Comparison of ENCODE assay signal across 1 cellular context in genomic region chr22:20639343-20639742, GRCh38.
TF ChIP-seq lines count a peak whose summit lies in the region.

No MANE protein-coding gene starts in this region.

TF ChIP-seq in K562, 482 proteins besides CTCF, POLR2A, EP300 and RAD21 (continued from another document and continues in another):
- TF ChIP-seq ARID4B (CRISPR knock-in tag; IDR thresholded peaks at IDR 0.05) (no peak), GATAD2B (IDR thresholded peaks at IDR 0.05; ENCODE audit: borderline replicate concordance) (no peak), SUPT5H (IDR thresholded peaks at IDR 0.05) (no peak), ZNF407 (IDR thresholded peaks at IDR 0.05; ENCODE audit: low read depth) (no peak), MCM3 (IDR thresholded peaks at IDR 0.05) (no peak), PURB (CRISPR knock-in tag; IDR thresholded peaks at IDR 0.05; ENCODE audit: low read depth) (no peak), BRF2 (IDR thresholded peaks at IDR 0.05; ENCODE audit: borderline replicate concordance, insufficient read depth, insufficient read length) (no peak), ZNF263 (CRISPR knock-in tag; IDR thresholded peaks at IDR 0.05; ENCODE audit: borderline replicate concordance) (no peak), ZNF76 (CRISPR knock-in tag; IDR thresholded peaks at IDR 0.05; ENCODE audit: borderline replicate concordance) (no peak), GTF2A2 (tag; IDR thresholded peaks at IDR 0.05) (no peak), ZNF184 (CRISPR knock-in tag; IDR thresholded peaks at IDR 0.05) (0 out of 2 replicates have a peak, but pooled peaks have one; percentile 36), NCOA1 (IDR thresholded peaks at IDR 0.05; ENCODE audit: low read depth) (no peak), TAF1 (IDR thresholded peaks at IDR 0.05; ENCODE audit: control insufficient read depth, extremely low read depth, insufficient read depth, low read length, severe bottlenecking) (no peak), ZC3H8 (IDR thresholded peaks at IDR 0.05) (no peak), HBP1 (CRISPR knock-in tag; IDR thresholded peaks at IDR 0.05) (peak; percentile 59; the same call in 1 of the 2 replicates), ZBTB1 (CRISPR knock-in tag; IDR thresholded peaks at IDR 0.05; ENCODE audit: borderline replicate concordance, low read depth) (no peak), ZNF561 (CRISPR knock-in tag; conservative IDR thresholded peaks at IDR 0.05) (no peak), GATA2 (CRISPR knock-in tag; IDR thresholded peaks at IDR 0.05) (0 out of 2 replicates have a peak, but pooled peaks have one; percentile 9), ZNF175 (CRISPR knock-in tag; IDR thresholded peaks at IDR 0.05; ENCODE audit: low read depth) (no peak), TEAD2 (tag; IDR thresholded peaks at IDR 0.05) (no peak), ZNF655 (CRISPR knock-in tag; IDR thresholded peaks at IDR 0.05) (no peak), ZNF57 (CRISPR knock-in tag; IDR thresholded peaks at IDR 0.05) (no peak), ZNF639 (CRISPR knock-in tag; conservative IDR thresholded peaks at IDR 0.05 in 1 of 2, IDR thresholded peaks at IDR 0.05 in 1 of 2) (0 out of 4 replicates have a peak, but pooled peaks of 1 of the 2 experiments have one; percentile 44), BCLAF1 (IDR thresholded peaks at IDR 0.05; ENCODE audit: borderline replicate concordance in 1 of 2, control insufficient read depth in 1 of 2, low read depth in 2 of 2, low read length in 1 of 2) (no peak), ZBTB7A (IDR thresholded peaks at IDR 0.05; ENCODE audit: borderline replicate concordance, control insufficient read depth, low read depth, low read length) (no peak), SRSF7 (optimal IDR thresholded peaks at IDR 0.05; ENCODE audit: low read depth, low read length) (no peak), BRD4 (IDR thresholded peaks at IDR 0.05) (no peak), NR3C1 (CRISPR knock-in tag; IDR thresholded peaks at IDR 0.05) (no peak), HLTF (IDR thresholded peaks at IDR 0.05) (no peak), PATZ1 (CRISPR knock-in tag; IDR thresholded peaks at IDR 0.05; ENCODE audit: borderline replicate concordance) (no peak), MECOM (CRISPR knock-in tag; IDR thresholded peaks at IDR 0.05) (no peak)
